Comparison of ENCODE assay signal across 33 cellular contexts in genomic region chr11:8440649-8441048, GRCh38.
"Had no signal": no experiment of that assay in that cellular context is flagged by ENCODE, and none has a peak within 500 bp of the region (broad histone marks: within the 10 kb centered on the region; RNA-seq: fewer than 3 reads in every experiment).

No MANE protein-coding gene starts in this region.

- H3K9me3 ChIP-seq: adrenal gland, ascending aorta, body of pancreas, breast epithelium had no signal

- H3K4me1 ChIP-seq: adrenal gland, ascending aorta, body of pancreas, breast epithelium had no signal

- H3K27me3 ChIP-seq: adrenal gland, ascending aorta, body of pancreas, brain microvascular endothelial cell, breast epithelium, cardiac muscle cell had no signal

- FAIRE-seq: astrocyte had no signal

- H3K27ac ChIP-seq: adrenal gland, ascending aorta, body of pancreas, brain microvascular endothelial cell, breast epithelium, cardiac muscle cell had no signal

- ATAC-seq: activated naive CD4-positive, alpha-beta T cell treated with anti-CD3 and anti-CD28 coated beads, Interleukin-2, amount 50 U/mL, for 72 hours; activated naive CD8-positive, alpha-beta T cell treated with anti-CD3 and anti-CD28 coated beads, Interleukin-2, amount 50 U/mL, for 24 hours; activated T-cell treated with anti-CD3 and anti-CD28 coated beads, Interleukin-2, amount 50 U/mL, for 4 hours; activated T-cell treated with anti-CD3 and anti-CD28 coated beads, Interleukin-2, amount 50 U/mL, for 72 hours; activated T-helper 17 cell treated with anti-CD3 and anti-CD28 coated beads, Interleukin-2, amount 50 U/mL, for 72 hours; body of pancreas had no signal

- H3K4me3 ChIP-seq: adrenal gland, ascending aorta, body of pancreas, breast epithelium, cardiac muscle cell had no signal

- H3K36me3 ChIP-seq: adrenal gland, ascending aorta, brain microvascular endothelial cell, breast epithelium, cardiac muscle cell had no signal

- DNase-seq: activated effector memory CD4-positive, alpha-beta T cell treated with anti-CD3 and anti-CD28 coated beads, Interleukin-2, amount 50 U/mL, for 16 hours; activated effector memory CD4-positive, alpha-beta T cell treated with Interleukin-2 at 50 U/mL for 16 hours; activated gamma-delta T cell; activated gamma-delta T cell treated with Interleukin-2 at 50 U/mL for 16 hours; activated naive CD4-positive, alpha-beta T cell; activated naive CD4-positive, alpha-beta T cell treated with anti-CD3 and anti-CD28 coated beads for 36 hours; activated naive CD4-positive, alpha-beta T cell treated with anti-CD3 and anti-CD28 coated beads, Interleukin-2, amount 10 ng/mL, durations not matched to agents 7 days and 5 days; activated naive CD4-positive, alpha-beta T cell treated with anti-CD3 and anti-CD28 coated beads, Interleukin-2, amount 50 U/mL, for 16 hours; activated naive CD4-positive, alpha-beta T cell treated with Interleukin-2 at 50 U/mL for 16 hours; activated naive CD8-positive, alpha-beta T cell treated with anti-CD3 and anti-CD28 coated beads for 36 hours; activated naive CD8-positive, alpha-beta T cell treated with anti-CD3 and anti-CD28 coated beads, Interleukin-2, amount 10 ng/mL, durations not matched to agents 7 days and 5 days; activated naive CD8-positive, alpha-beta T cell treated with anti-CD3 and anti-CD28 coated beads, Interleukin-2, amount 50 U/mL, for 24 hours; activated T-cell treated with anti-CD3 and anti-CD28 coated beads, Interleukin-2, amount 50 U/mL, for 1 hour; activated T-cell treated with anti-CD3 and anti-CD28 coated beads, Interleukin-2, amount 50 U/mL, for 24 hours; activated T-cell treated with anti-CD3 and anti-CD28 coated beads, Interleukin-2, amount 50 U/mL, for 4 hours; activated T-cell treated with anti-CD3 and anti-CD28 coated beads, Interleukin-2, amount 50 U/mL, for 48 hours; activated T-cell treated with anti-CD3 and anti-CD28 coated beads, Interleukin-2, amount 50 U/mL, for 72 hours; adrenal gland; amniotic stem cell; amygdala; anterior cingulate cortex; aorta; body of pancreas; brain microvascular endothelial cell; caudate nucleus; central memory CD4-positive, alpha-beta T cell; cerebellar nuclear complex had no signal
